ENCODE assay signal across 18 cellular contexts in the genomic region with DNA sequence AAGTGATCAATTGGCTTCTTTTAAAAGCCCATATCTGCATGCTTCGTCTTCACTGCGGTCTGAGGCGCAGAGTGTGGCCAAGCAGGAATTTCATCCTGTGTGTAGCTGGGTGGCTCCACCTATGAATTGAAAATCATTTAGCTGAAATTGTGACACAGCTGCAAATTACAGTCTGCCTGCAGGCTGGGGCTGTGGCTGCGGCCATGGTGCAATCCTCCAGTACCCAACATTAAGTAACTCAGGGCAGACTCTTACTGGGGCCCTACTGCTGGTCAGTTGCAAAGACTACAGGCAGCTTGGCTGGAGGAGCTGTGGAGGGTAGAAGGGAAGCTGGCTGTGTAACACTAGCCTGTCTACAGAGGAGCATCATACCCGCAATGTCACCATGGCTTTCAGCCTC. TPM values are rescaled to one million over a fixed set of nuclear protein-coding genes. Genes with fewer than 3 reads are reported as not detected.
A peak's percentile ranks its signal among the peaks of the same experiment; 100 is the strongest.
DNase-seq lines count a peak whose midpoint lies in the region; ATAC-seq, FAIRE-seq and TF ChIP-seq lines count a peak whose summit lies in the region.
"Had no signal": no experiment of that assay in that cellular context is flagged by ENCODE, and none has a peak within 500 bp of the region (broad histone marks: within the 10 kb centered on the region; RNA-seq: fewer than 3 reads in every experiment).

No MANE protein-coding gene starts in this region.

- H2AFZ ChIP-seq in K562 (ENCODE audit: low read depth, low read length) = no peak overlapping the region

- no peak overlapping the region for H3K4me2 ChIP-seq in K562 (ENCODE audit: insufficient read depth, low read length)

- H3K9me3 ChIP-seq in K562 (replicated peaks; ENCODE audit: control insufficient read depth, insufficient read depth, low read depth, low read length) (no peaks in the 10 kb centered on the region), lung (ENCODE audit: control insufficient read depth in 2 of 2, insufficient read depth in 1 of 2, low read length in 1 of 2) (peaks cover 0 to 3% of the 10 kb centered on the region in 2 donors)
- H3K9me3 ChIP-seq: adrenal gland, suprapubic skin had no signal

- H3K27me3 ChIP-seq in K562 (ENCODE audit: control insufficient read depth in 2 of 2, insufficient read depth in 2 of 2, low read length in 2 of 2) = peaks cover 0 to 3% of the 10 kb centered on the region in 2 experiments; a peak in 1 of 5 replicates
- H3K27me3 ChIP-seq in lung (ENCODE audit: control insufficient read depth, insufficient read depth) = no peaks in the 10 kb centered on the region
- H3K27me3 ChIP-seq: adrenal gland, suprapubic skin had no signal

- H3K4me1 ChIP-seq in K562 (replicated peaks in 1 of 2; ENCODE audit: control insufficient read depth in 2 of 2, insufficient read depth in 2 of 2, low read length in 2 of 2) (peaks cover 5 to 10% of the 10 kb centered on the region in 2 experiments; a peak in 2 of 5 replicates), lung (ENCODE audit: control insufficient read depth in 2 of 2, insufficient read depth in 2 of 2, low read length in 2 of 2) (peaks cover 0 to 2% of the 10 kb centered on the region in 2 donors)

- FAIRE-seq in K562 (lab: Jason Lieb, UNC) = no peak
- FAIRE-seq: colon had no signal

- no peaks in the 10 kb centered on the region for H3K79me2 ChIP-seq in K562 (ENCODE audit: control insufficient read depth, insufficient read depth, low read length)

- no peak for TF ChIP-seq EP300 in K562 (IDR thresholded peaks at IDR 0.05; ENCODE audit: low read length)

- POLR2A ChIA-PET in K562 (lab: Yijun Ruan, JAX) = no interaction called here

- peak; percentile 53 for DNase-seq in AG08395 (ENCODE audit: low spot score)
- peak; percentile 23 to 30 for DNase-seq in Kasumi-1 (lab: John Stamatoyannopoulos, UW)
- no peak for DNase-seq in K562 (ENCODE audit: extremely low read depth in 1 of 4, low spot score in 3 of 4)
- DNase-seq in lung (ENCODE audit: low spot score) = peak; percentile 49
- no peak for DNase-seq in amygdala (lab: John Stamatoyannopoulos, UW)
- DNase-seq in NCI-H187 treated with DMSO at 0.1 percent for 48 hours (lab: John Stamatoyannopoulos, UW) = no peak
- DNase-seq in activated CD4-positive, alpha-beta T cell treated with anti-CD3 and anti-CD28 coated beads, Interleukin-2, amount 50 U/mL, for 48 hours = no peak
- DNase-seq: ACHN; activated CD4-positive, CD25-positive, alpha-beta regulatory T cell treated with anti-CD3 and anti-CD28 coated beads, Interleukin-2, amount 50 U/mL, for 72 hours; activated T-cell treated with anti-CD3 and anti-CD28 coated beads, Interleukin-2, amount 50 U/mL, for 24 hours; mammary epithelial cell; occipital lobe; OCI-M1 had no signal

- H3K36me3 ChIP-seq in K562 (ENCODE audit: control insufficient read depth, insufficient read depth, low read length) = no peaks in the 10 kb centered on the region
- no peaks in the 10 kb centered on the region for H3K36me3 ChIP-seq in lung (ENCODE audit: control insufficient read depth in 2 of 2, insufficient read depth in 2 of 2, low read length in 2 of 2)
- H3K36me3 ChIP-seq: adrenal gland, suprapubic skin had no signal

- BruUV-seq in K562 (replicated peaks; lab: Mats Ljungman, UMichigan) = no TSS peak

- TF ChIP-seq CTCF in K562 (IDR thresholded peaks at IDR 0.05 in 2 of 3, conservative IDR thresholded peaks at IDR 0.05 in 1 of 3; ENCODE audit: insufficient read depth in 2 of 3, low read depth in 1 of 3, low read length in 3 of 3) (no peak), lung (IDR thresholded peaks at IDR 0.05; ENCODE audit: control extremely low read depth, extremely low read depth) (no peak)

- no peak for TF ChIP-seq RAD21 in K562 (CRISPR knock-in tag; conservative IDR thresholded peaks at IDR 0.05 in 1 of 2, IDR thresholded peaks at IDR 0.05 in 1 of 2)

- no peak overlapping the region for H3K27ac ChIP-seq in K562 (ENCODE audit: extremely low read depth, low read depth, low read length)
- no peak overlapping the region for H3K27ac ChIP-seq in lung (ENCODE audit: low read depth in 1 of 2, low read length in 1 of 2)
- H3K27ac ChIP-seq: adrenal gland, suprapubic skin had no signal

- no peak for TF ChIP-seq POLR2A in K562 (conservative IDR thresholded peaks at IDR 0.05)

- 71% methylated on average over 5 of the region's 5 CpGs for WGBS in K562 (ENCODE audit: insufficient coverage, low coverage, missing lambda C conversion rate)
- 45 to 75% methylated on average over 5 of the region's 5 CpGs for WGBS in lung, 2 donors

- CTCF ChIA-PET in K562 (lab: Yijun Ruan, JAX; ENCODE audit: low intra/inter-chr PET ratio) = no interaction called here

- intact Hi-C loops in K562 (cut with micrococcal nuclease) = no loop called here

- in situ Hi-C loops in K562 (cut with MboI) = no loop called here

- H3K9me1 ChIP-seq in K562 (ENCODE audit: control insufficient read depth, insufficient read depth, low read length) = no peaks in the 10 kb centered on the region

- H4K20me1 ChIP-seq in K562 (replicated peaks; ENCODE audit: control insufficient read depth, insufficient read depth, low read length) = no peaks in the 10 kb centered on the region

- no peak overlapping the region for H3K9ac ChIP-seq in K562 (ENCODE audit: insufficient read depth in 1 of 2, low read depth in 2 of 2, low read length in 2 of 2)

- ATAC-seq in K562 (no peak), lung (ENCODE audit: insufficient read depth, low FRiP score) (peak; percentile 37), GM18868 (IDR thresholded peaks at IDR 0.05; ENCODE audit: unreplicated experiment) (no peak)

- no peak overlapping the region for H3K4me3 ChIP-seq in K562
- no peak overlapping the region for H3K4me3 ChIP-seq in lung
- H3K4me3 ChIP-seq: adrenal gland, suprapubic skin had no signal

TF ChIP-seq in K562, 482 proteins besides CTCF, POLR2A, EP300 and RAD21 (continues in another document):
- TF ChIP-seq CEBPB (tag; IDR thresholded peaks at IDR 0.05) = 0 out of 2 replicates have a peak, but pooled peaks have one; percentile 15
- TF ChIP-seq, protein P1, sequence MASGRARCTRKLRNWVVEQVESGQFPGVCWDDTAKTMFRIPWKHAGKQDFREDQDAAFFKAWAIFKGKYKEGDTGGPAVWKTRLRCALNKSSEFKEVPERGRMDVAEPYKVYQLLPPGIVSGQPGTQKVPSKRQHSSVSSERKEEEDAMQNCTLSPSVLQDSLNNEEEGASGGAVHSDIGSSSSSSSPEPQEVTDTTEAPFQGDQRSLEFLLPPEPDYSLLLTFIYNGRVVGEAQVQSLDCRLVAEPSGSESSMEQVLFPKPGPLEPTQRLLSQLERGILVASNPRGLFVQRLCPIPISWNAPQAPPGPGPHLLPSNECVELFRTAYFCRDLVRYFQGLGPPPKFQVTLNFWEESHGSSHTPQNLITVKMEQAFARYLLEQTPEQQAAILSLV (tag; IDR thresholded peaks at IDR 0.05) = no peak

RNA-seq across cellular contexts. Expression of a gene that starts 3.1 kb away (rescaled TPM):
- not detected in 2 replicates for total RNA-seq in K562 (2011; cell fraction: chromatin; rRNA removed; ENCODE audit: low replicate concordance)
- total RNA-seq in K562 (2011; cell fraction: nucleolus; rRNA removed) = not detected in 2 replicates
- not detected in 2 replicates for total RNA-seq in K562 (2011; cell fraction: nucleoplasm; rRNA removed)
- total RNA-seq in K562 (2014; rRNA removed) (not detected in 2 replicates), K562 (2014; rRNA removed; fragmentation: Illumina TruSeq; extraction: Trizol) (not detected in 2 replicates), K562 (2015; rRNA removed; fragmentation: Illumina TruSeq; extraction: Trizol) (not detected in 2 replicates), K562 (2021) (not detected in 2 replicates), lung (1 to 10 TPM in 1 of 2 donors, under 1 TPM in 1; 0.55 to 1.5 TPM)
- polyA plus RNA-seq in K562 (2011; rRNA removed) (not detected in 2 replicates), K562 (2014; fragmentation: Illumina TruSeq; extraction: Trizol) (not detected in 2 replicates), K562 (2014; fragmentation: Nextera tagmentation; extraction: Ambion mirVana) (not detected), K562 (2014; rRNA removed) (not detected in 2 replicates), lung (under 1 TPM; 0.41 to 0.48 TPM)
- polyA plus RNA-seq in K562 (2011; cell fraction: cytosol; rRNA removed) = 0.03 TPM in 1 of 2 replicates, not detected in the other
- polyA plus RNA-seq in K562 (2011; cell fraction: nucleus; rRNA removed) = not detected in 2 replicates
- polyA plus RNA-seq in K562 (2012) = 0.07 TPM in 1 of 2 replicates, not detected in the other
- not detected in 2 replicates for polyA minus RNA-seq in K562 (2011; rRNA and poly(A)+ RNA removed)
- not detected in 2 replicates for polyA minus RNA-seq in K562 (2011; cell fraction: cytosol; rRNA and poly(A)+ RNA removed)
- polyA minus RNA-seq in K562 (2011; cell fraction: nucleus; rRNA and poly(A)+ RNA removed) = not detected in 2 replicates
- total RNA-seq: M059J, mammary epithelial cell had no signal
- polyA plus RNA-seq: mammary epithelial cell had no signal

Comparison
In these comparisons a context has a peak if more than half of its experiments do, and no peak if none do; other contexts are left out.
1. DNase-seq: peak in AG08395 (single experiment), Kasumi-1 (2 of 2) and lung (single experiment); none in K562 (0 of 4), amygdala (0 of 56), NCI-H187 treated with DMSO at 0.1 percent for 48 hours (single experiment) and activated CD4-positive, alpha-beta T cell treated with anti-CD3 and anti-CD28 coated beads, Interleukin-2, amount 50 U/mL, for 48 hours (0 of 2).